ENCODE assay signal across 8 cellular contexts in genomic region chr17:61715348-61715747, GRCh38.
"Had no signal": no experiment of that assay in that cellular context is flagged by ENCODE, and none has a peak within 500 bp of the region (broad histone marks: within the 10 kb centered on the region; RNA-seq: fewer than 3 reads in every experiment).

No MANE protein-coding gene starts in this region.

- H3K4me3 ChIP-seq: K562 had no signal

- H3K27ac ChIP-seq: HL-60, KMS-11 had no signal

- FAIRE-seq: HepG2, HTR-8/SVneo, K562 had no signal

- H3K4me2 ChIP-seq: KMS-11 had no signal

- H3K9ac ChIP-seq: KMS-11 had no signal

- ATAC-seq: HepG2, K562 had no signal

- DNase-seq: IMR-90, KBM-7, KG1 had no signal
